ENCODE assay signal across 1 cellular context in the genomic region with DNA sequence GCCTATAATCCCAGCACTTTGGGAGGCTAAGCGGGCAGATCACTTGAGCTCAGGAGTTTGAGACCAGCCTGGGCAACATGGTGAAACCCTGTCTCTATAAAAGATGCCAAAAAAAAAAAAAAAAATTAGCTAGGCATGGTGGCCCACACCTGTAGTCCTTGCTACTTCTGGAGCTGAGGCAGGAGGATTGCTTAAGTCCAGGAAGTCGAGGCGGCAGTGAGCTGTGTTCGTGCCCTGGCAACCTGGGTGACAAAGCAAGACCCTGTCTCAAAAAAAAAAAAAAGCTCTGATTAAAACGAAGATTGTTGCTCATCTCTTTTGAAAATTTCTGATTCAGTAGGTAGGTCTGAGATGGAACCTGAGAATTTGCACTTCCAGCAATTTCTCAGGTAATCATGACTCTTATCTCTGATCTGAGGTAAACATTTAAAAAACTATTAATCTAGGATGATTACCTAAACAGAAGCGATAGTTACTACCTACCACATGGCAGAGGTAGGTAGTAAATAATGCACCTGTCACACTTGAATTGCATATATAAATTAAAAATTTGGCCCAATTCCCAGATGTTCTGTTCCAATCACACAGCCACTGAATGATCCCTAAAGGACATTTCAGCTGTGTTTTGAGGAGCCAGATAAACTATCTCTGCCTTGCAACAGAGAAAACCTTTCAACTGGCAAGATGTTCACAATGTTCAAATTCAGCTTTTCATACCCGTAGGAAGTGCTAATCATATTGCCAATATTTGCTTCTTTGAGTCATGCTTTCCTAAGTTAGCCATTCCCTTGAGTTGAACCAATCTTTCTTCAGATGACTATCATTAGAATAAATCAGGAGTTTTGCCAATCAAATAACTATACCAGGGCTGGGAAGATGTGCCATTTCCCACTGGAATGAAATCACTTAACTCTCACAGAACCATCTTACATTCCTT.
A peak's percentile ranks its signal among the peaks of the same experiment; 100 is the strongest.
TF ChIP-seq lines count a peak whose summit lies in the region.

No MANE protein-coding gene starts in this region.

TF ChIP-seq in K562, 482 proteins besides CTCF, POLR2A, EP300 and RAD21:
- peak; percentile 49; the same call in 1 of the 2 replicates for TF ChIP-seq CBFA2T3 (IDR thresholded peaks at IDR 0.05)
- 0 out of 2 replicates have a peak, but pooled peaks have one; percentile 5 for TF ChIP-seq CBFA2T2 (conservative IDR thresholded peaks at IDR 0.05)
- no peak for TF ChIP-seq ARID3B (CRISPR knock-in tag; IDR thresholded peaks at IDR 0.05; ENCODE audit: borderline replicate concordance)
- no peak for TF ChIP-seq ATF3 (IDR thresholded peaks at IDR 0.05)
- no peak for TF ChIP-seq ATF3 (CRISPR knock-in tag; conservative IDR thresholded peaks at IDR 0.05)
- TF ChIP-seq ZNF263 (CRISPR knock-in tag; IDR thresholded peaks at IDR 0.05; ENCODE audit: borderline replicate concordance) = no peak
- no peak for TF ChIP-seq MAZ (CRISPR knock-in tag; conservative IDR thresholded peaks at IDR 0.05 in 1 of 2, IDR thresholded peaks at IDR 0.05 in 1 of 2)
- TF ChIP-seq SREBF2 (CRISPR knock-in tag; IDR thresholded peaks at IDR 0.05) = no peak
- TF ChIP-seq MEIS2 (IDR thresholded peaks at IDR 0.05; ENCODE audit: partially characterized antibody) = peak; percentile 52
- TF ChIP-seq TCF3 (CRISPR knock-in tag; IDR thresholded peaks at IDR 0.05) = peak; percentile 29; the same call in 1 of the 2 replicates
- peak; percentile 9; the same call in 1 of the 2 replicates for TF ChIP-seq TAL1 (IDR thresholded peaks at IDR 0.05)
- no peak for TF ChIP-seq ZNF184 (CRISPR knock-in tag; IDR thresholded peaks at IDR 0.05)
- no peak for TF ChIP-seq PBX2 (CRISPR knock-in tag; IDR thresholded peaks at IDR 0.05; ENCODE audit: low read depth)
- peak; percentile 45 for TF ChIP-seq PBX2 (tag; conservative IDR thresholded peaks at IDR 0.05; ENCODE audit: low read depth)
- no peak for TF ChIP-seq NBN (IDR thresholded peaks at IDR 0.05; ENCODE audit: low read depth)
TF ChIP-seq in K562: peak in this region for 6.
